In the genomic region with DNA sequence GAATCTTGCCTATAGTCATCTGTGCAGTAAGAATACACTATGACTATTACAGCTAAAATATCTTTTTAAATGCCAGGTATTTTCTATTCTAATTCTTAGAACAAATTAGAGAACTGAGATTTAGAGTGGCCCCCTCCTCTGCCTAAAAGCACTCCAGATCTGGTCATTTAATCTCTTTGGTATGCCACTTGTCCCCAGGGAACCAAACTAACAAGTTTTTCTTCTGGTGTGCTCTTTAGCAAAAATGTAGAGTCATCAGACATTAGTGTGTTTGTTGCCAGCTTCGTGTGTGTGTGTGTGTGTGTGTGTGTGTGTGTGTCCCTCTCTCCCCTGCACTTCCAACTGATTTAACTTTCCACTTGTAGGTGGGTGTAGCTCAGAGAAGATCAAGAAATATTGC, we compare ENCODE assay signal across 8 cellular contexts.
DNase-seq lines count a peak whose midpoint lies in the region; ATAC-seq and TF ChIP-seq lines count a peak whose summit lies in the region.
"Not testable (repeated sequence)": the region's sequence is repeated elsewhere in the genome, so short reads cannot be mapped to it uniquely, and the experiment has no call there.

No MANE protein-coding gene starts in this region.

- not testable (repeated sequence) for H2BK5ac ChIP-seq in trophoblast cell (ENCODE audit: low read depth, low read length, poor library complexity)

- H3K23ac ChIP-seq in trophoblast cell (ENCODE audit: low read length) = not testable (repeated sequence)

- not testable (repeated sequence) for TF ChIP-seq EP300 in Ishikawa (IDR thresholded peaks at IDR 0.05; ENCODE audit: borderline replicate concordance)

- not testable (repeated sequence) for H3K27me3 ChIP-seq in PC-9 (ENCODE audit: insufficient read depth, low read depth); trophoblast cell (ENCODE audit: insufficient read depth, low read length)

- not testable (repeated sequence) for H2BK120ac ChIP-seq in trophoblast cell (ENCODE audit: insufficient read depth, low read length, poor library complexity)

- H3K9me2 ChIP-seq in PC-9 (ENCODE audit: insufficient read depth) = not testable (repeated sequence)

- H3K14ac ChIP-seq in trophoblast cell (ENCODE audit: low read length) = not testable (repeated sequence)

- peak overlapping the region; percentile 58 for H3K4me3 Mint-ChIP-seq in type B pancreatic cell

- CTCF ChIA-PET in PC-9 (lab: Charles Lee) = not testable (repeated sequence)

- not testable (repeated sequence) for H3K9me3 Mint-ChIP-seq in type B pancreatic cell

- not testable (repeated sequence) for H2BK12ac ChIP-seq in trophoblast cell (ENCODE audit: low read length)

- POLR2A ChIA-PET in PC-9 (lab: Charles Lee; ENCODE audit: unreplicated experiment) = not testable (repeated sequence)

- H3K79me2 ChIP-seq in PC-9 (ENCODE audit: low read depth); trophoblast cell (ENCODE audit: control insufficient read depth, insufficient read depth, low read length, poor library complexity): not testable (repeated sequence)

- H3K27me3 Mint-ChIP-seq in type B pancreatic cell = not testable (repeated sequence)

- H3K4me1 Mint-ChIP-seq in type B pancreatic cell (ENCODE audit: unreplicated experiment) = peaks cover 23% of the 10 kb centered on the region

- TF ChIP-seq CTCF in PC-9 (conservative IDR thresholded peaks at IDR 0.05); fibroblast of mammary gland (conservative IDR thresholded peaks at IDR 0.05; ENCODE audit: control insufficient read depth, insufficient read depth, low read depth, low read length); type B pancreatic cell (conservative IDR thresholded peaks at IDR 0.05): not testable (repeated sequence)

- not testable (repeated sequence) for H3K4me3 ChIP-seq in PC-9; fibroblast of mammary gland (ENCODE audit: control insufficient read depth, low read depth, low read length); trophoblast cell (ENCODE audit: low read depth, low read length)

- WGBS in trophoblast cell (ENCODE audit: extremely low coverage, insufficient coverage, insufficient read length) = no CpG with 5 or more reads among the region's 1 CpG

- intact Hi-C loops in PC-9 (cut with micrococcal nuclease; ENCODE audit: unreplicated experiment) = not testable (repeated sequence)

- ATAC-seq in GM18868 (IDR thresholded peaks at IDR 0.05; ENCODE audit: unreplicated experiment) (peak; percentile 81), HG02938 (IDR thresholded peaks at IDR 0.05; ENCODE audit: unreplicated experiment) (peak; percentile 46)

- not testable (repeated sequence) for H3K79me1 ChIP-seq in trophoblast cell (ENCODE audit: low read length)

- not testable (repeated sequence) for H3K9ac ChIP-seq in trophoblast cell (ENCODE audit: low read length)

- H3K27ac Mint-ChIP-seq in type B pancreatic cell = peak overlapping the region; percentile 87

- not testable (repeated sequence) for H3K36me3 ChIP-seq in PC-9 (ENCODE audit: low read depth); trophoblast cell (ENCODE audit: control insufficient read depth in 1 of 2, insufficient read depth in 2 of 2, low read length in 2 of 2)

- not testable (repeated sequence) for H3K18ac ChIP-seq in trophoblast cell (ENCODE audit: low read length)

- H2AK5ac ChIP-seq in trophoblast cell (ENCODE audit: low read length) = not testable (repeated sequence)

- H3F3A ChIP-seq in PC-9 (ENCODE audit: insufficient read depth, low read depth) = not testable (repeated sequence)

- peaks cover 14% of the 10 kb centered on the region for H3K4me1 ChIP-seq in PC-9 (replicated peaks; ENCODE audit: insufficient read depth)
- not testable (repeated sequence) for H3K4me1 ChIP-seq in trophoblast cell (ENCODE audit: control insufficient read depth in 1 of 2, insufficient read depth in 2 of 2, low read length in 2 of 2)

- not testable (repeated sequence) for TF ChIP-seq RAD21 in Ishikawa (IDR thresholded peaks at IDR 0.05; ENCODE audit: low read depth)

- H3K4me2 ChIP-seq in PC-9 = 0 out of 2 replicates have a peak overlapping the region, but pooled peaks have one; percentile 26
- H3K4me2 ChIP-seq in trophoblast cell (ENCODE audit: low read length) = not testable (repeated sequence)

- not testable (repeated sequence) for H3K4ac ChIP-seq in trophoblast cell (ENCODE audit: low read depth, low read length)

- not testable (repeated sequence) for H3K36me3 Mint-ChIP-seq in type B pancreatic cell

- DNase-seq in DMS53 (lab: John Stamatoyannopoulos, UW) (peak; percentile 57), PC-9 (peak; percentile 31 to 57), fibroblast of mammary gland (ENCODE audit: low read depth) (peak; percentile 0), trophoblast cell (peak in 1 of 2 donors; percentile 50)
- not testable (repeated sequence) for DNase-seq in type B pancreatic cell (ENCODE audit: extremely low spot score, unreplicated experiment)

- not testable (repeated sequence) for H4K8ac ChIP-seq in trophoblast cell (ENCODE audit: low read depth, low read length)

- H4K91ac ChIP-seq in trophoblast cell (ENCODE audit: low read depth, low read length) = not testable (repeated sequence)

- not testable (repeated sequence) for H2AFZ ChIP-seq in PC-9; trophoblast cell (ENCODE audit: insufficient read depth, low read length, poor library complexity)

- not testable (repeated sequence) for H4K20me1 ChIP-seq in PC-9 (ENCODE audit: insufficient read depth)

- H3K9me3 ChIP-seq in PC-9 (ENCODE audit: insufficient read depth, low read depth); trophoblast cell (ENCODE audit: insufficient read depth, low read depth, low read length): not testable (repeated sequence)

- H3K27ac ChIP-seq in PC-9 = not testable (repeated sequence)
- H3K27ac ChIP-seq in trophoblast cell (ENCODE audit: low read depth, low read length) = peak overlapping the region; percentile 44

- BruUV-seq in PC-9 (replicated peaks; lab: Mats Ljungman, UMichigan) = not testable (repeated sequence)

- not testable (repeated sequence) for H4K12ac ChIP-seq in trophoblast cell (ENCODE audit: low read depth, low read length)

TF ChIP-seq in Ishikawa, 13 proteins besides CTCF, POLR2A, EP300 and RAD21:
- 0 out of 2 replicates have a peak, but pooled peaks have one; percentile 19 for TF ChIP-seq TCF12 (IDR thresholded peaks at IDR 0.05; ENCODE audit: low read depth)
- peak; percentile 55 for TF ChIP-seq TEAD4 (IDR thresholded peaks at IDR 0.05)
